Comparison of ENCODE assay signal across 24 cellular contexts in the genomic region with DNA sequence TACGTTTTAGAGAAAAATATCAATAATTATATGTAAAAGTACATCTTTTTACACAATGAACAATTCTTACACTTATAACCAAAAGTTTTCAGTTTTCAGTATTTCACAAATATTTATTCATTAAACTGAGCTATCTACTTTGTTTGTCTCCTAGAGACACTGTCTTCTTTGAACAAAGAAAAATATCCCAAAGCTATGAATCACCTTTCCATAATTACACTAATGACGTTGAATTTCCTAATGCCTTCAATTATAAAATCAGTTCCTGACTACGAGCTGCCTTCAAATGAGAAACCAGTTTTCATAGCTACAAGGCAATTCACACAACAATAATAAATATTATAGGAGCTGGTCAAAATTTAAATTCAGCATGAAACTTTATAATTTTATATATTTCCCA.
DNase-seq lines count a peak whose midpoint lies in the region; FAIRE-seq and TF ChIP-seq lines count a peak whose summit lies in the region.
"Had no signal": no experiment of that assay in that cellular context is flagged by ENCODE, and none has a peak within 500 bp of the region (broad histone marks: within the 10 kb centered on the region; RNA-seq: fewer than 3 reads in every experiment).

No MANE protein-coding gene starts in this region.

- H3K9ac ChIP-seq in kidney (ENCODE audit: low read length in 2 of 2) = no peak overlapping the region
- H3K9ac ChIP-seq: KMS-11 had no signal

- H3K4me1 ChIP-seq in kidney (ENCODE audit: control insufficient read depth in 1 of 2, insufficient read depth in 1 of 2, low read depth in 1 of 2, low read length in 2 of 2) = no peaks in the 10 kb centered on the region
- H3K4me1 ChIP-seq: SJSA1, tibial artery had no signal

- no peaks in the 10 kb centered on the region for H3K36me3 ChIP-seq in kidney (ENCODE audit: control insufficient read depth in 1 of 2, insufficient read depth in 2 of 2, low read length in 2 of 2)
- H3K36me3 ChIP-seq: neutrophil, SJSA1, tibial artery had no signal

- DNase-seq in NCI-H748 treated with DMSO at 0.1 percent for 48 hours (lab: John Stamatoyannopoulos, UW) (peak; percentile 2), dermis blood vessel endothelial cell (peak; percentile 42), kidney (no peak), SIG-M5 (lab: John Stamatoyannopoulos, UW) (no peak), amniotic stem cell (lab: John Stamatoyannopoulos, UW) (no peak), pons (ENCODE audit: low spot score) (no peak)
- DNase-seq: activated CD4-positive, alpha-beta memory T cell treated with anti-CD3 and anti-CD28 coated beads for 36 hours; activated CD4-positive, CD25-positive, alpha-beta regulatory T cell treated with anti-CD3 and anti-CD28 coated beads, Interleukin-2, amount 50 U/mL, for 72 hours; activated T-cell treated with anti-CD3 and anti-CD28 coated beads, Interleukin-2, amount 50 U/mL, for 72 hours; DMS153; HCEC 1CT; islet precursor cell; left ventricle myocardium superior; MM.1S; NCI-H345; NCI-H82; stimulated activated CD4-positive, alpha-beta T cell treated with anti-CD3 and anti-CD28 coated beads, Interleukin-4, amount 100 ng/mL, for 24 hours; T-helper 1 cell; tibial artery had no signal

- H3K27ac ChIP-seq in kidney (ENCODE audit: low read depth in 2 of 2, low read length in 2 of 2) = no peak overlapping the region
- H3K27ac ChIP-seq: epithelial cell of prostate, KMS-11, neutrophil, SJSA1, tibial artery had no signal

- intact Hi-C loops in kidney (cut with DNase I) = no loop called here

- no peak for TF ChIP-seq CTCF in kidney (IDR thresholded peaks at IDR 0.05; ENCODE audit: borderline replicate concordance, extremely low read depth, insufficient read depth)

- H3K4me3 ChIP-seq in kidney (ENCODE audit: low read length in 2 of 2) = no peak overlapping the region
- H3K4me3 ChIP-seq: SJSA1, tibial artery had no signal

- FAIRE-seq in G401.6 (lab: Jason Lieb, UNC) = peak; percentile 68
- peak; percentile 81 for FAIRE-seq in kidney (lab: Jason Lieb, UNC)

- H3K9me3 ChIP-seq in kidney (ENCODE audit: control insufficient read depth in 1 of 2, low read length in 2 of 2) = no peaks in the 10 kb centered on the region
- H3K9me3 ChIP-seq: neutrophil, tibial artery had no signal

Comparison
In these comparisons a context has a peak if more than half of its experiments do, and no peak if none do; other contexts are left out.
1. DNase-seq: peak in NCI-H748 treated with DMSO at 0.1 percent for 48 hours (single experiment) and dermis blood vessel endothelial cell (single experiment); none in kidney (single experiment), SIG-M5 (single experiment), amniotic stem cell (single experiment) and pons (single experiment).